1 cellular context compared by ENCODE assay signal in genomic region chr2:192010073-192010472, GRCh38.
TF ChIP-seq lines count a peak whose summit lies in the region.

No MANE protein-coding gene starts in this region.

TF ChIP-seq in GM23338, 12 proteins besides CTCF, POLR2A, EP300 and RAD21:
- TF ChIP-seq ZNF462 (CRISPR knock-in tag; IDR thresholded peaks at IDR 0.05) (no peak), STAT1 (IDR thresholded peaks at IDR 0.05; ENCODE audit: unreplicated experiment) (no peak), EZH2phosphoT487 (IDR thresholded peaks at IDR 0.05; ENCODE audit: unreplicated experiment) (no peak)
